ENCODE assay signal across 8 cellular contexts in genomic region chr3:48507256-48508061, GRCh38. TPM values are rescaled to one million over a fixed set of nuclear protein-coding genes. Genes with fewer than 3 reads are reported as not detected.
DNase-seq lines count a peak whose midpoint lies in the region; ATAC-seq and TF ChIP-seq lines count a peak whose summit lies in the region.

No MANE protein-coding gene starts in this region.

- H3K27me3 ChIP-seq in CD4-positive, CD25-positive, alpha-beta regulatory T cell (ENCODE audit: control insufficient read depth, insufficient read depth, low read length): no peaks in the 10 kb centered on the region
- H3K27me3 ChIP-seq in endodermal cell (ENCODE audit: control insufficient read depth, insufficient read depth, low read length, poor library complexity, severe bottlenecking) (no peaks in the 10 kb centered on the region), stomach (no peaks in the 10 kb centered on the region)

- peak; percentile 61 to 85 (median 81) for DNase-seq in CD4-positive, CD25-positive, alpha-beta regulatory T cell
- DNase-seq in NCI-H460 (ENCODE audit: extremely low read depth, low read depth) (peak; percentile 32), endodermal cell (peak; percentile 95), stomach (peak; percentile 76)
- DNase-seq in activated CD8-positive, alpha-beta T cell treated with anti-CD3 and anti-CD28 coated beads for 36 hours: peak; percentile 88
- DNase-seq in naive thymus-derived CD8-positive, alpha-beta T cell: peak; percentile 47 to 88 (median 70)

- peaks cover 32% of the 10 kb centered on the region for H3K4me1 ChIP-seq in CD4-positive, CD25-positive, alpha-beta regulatory T cell (ENCODE audit: control insufficient read depth, insufficient read depth, low read length, poor library complexity, severe bottlenecking)
- peaks cover 11% of the 10 kb centered on the region for H3K4me1 ChIP-seq in endodermal cell (ENCODE audit: control insufficient read depth, insufficient read depth, low read length)
- peaks cover 19 to 36% (median 26%) of the 10 kb centered on the region in 4 donors for H3K4me1 ChIP-seq in stomach

- WGBS in endodermal cell (ENCODE audit: insufficient coverage in 1 of 2, insufficient read length in 1 of 2), 2 experiments: 51 to 62% methylated on average over 10 of the region's 10 CpGs
- WGBS in stomach, 5 donors: 21 to 39% (median 27%) methylated on average over 10 of the region's 10 CpGs

- no peaks in the 10 kb centered on the region for H3K9me3 Mint-ChIP-seq in CD4-positive, CD25-positive, alpha-beta regulatory T cell
- no peaks in the 10 kb centered on the region for H3K9me3 Mint-ChIP-seq in activated CD8-positive, alpha-beta T cell treated with anti-CD3 and anti-CD28 coated beads for 36 hours
- no peaks in the 10 kb centered on the region for H3K9me3 Mint-ChIP-seq in endodermal cell
- no peaks in the 10 kb centered on the region for H3K9me3 Mint-ChIP-seq in naive thymus-derived CD8-positive, alpha-beta T cell

- H3K4me1 Mint-ChIP-seq in CD4-positive, CD25-positive, alpha-beta regulatory T cell: peaks cover 4 to 58% (median 19%) of the 10 kb centered on the region in 4 donors
- H3K4me1 Mint-ChIP-seq in activated CD8-positive, alpha-beta T cell treated with anti-CD3 and anti-CD28 coated beads for 36 hours (ENCODE audit: low read depth): peaks cover 36% of the 10 kb centered on the region
- peaks cover 31% of the 10 kb centered on the region for H3K4me1 Mint-ChIP-seq in endodermal cell
- H3K4me1 Mint-ChIP-seq in naive thymus-derived CD8-positive, alpha-beta T cell: peaks cover 26 to 59% (median 49%) of the 10 kb centered on the region in 4 donors

- H3K9me3 ChIP-seq in CD4-positive, CD25-positive, alpha-beta regulatory T cell (ENCODE audit: control insufficient read depth in 2 of 2, low read length in 2 of 2): no peaks in the 10 kb centered on the region
- H3K9me3 ChIP-seq in endodermal cell (ENCODE audit: control insufficient read depth, low read length): no peaks in the 10 kb centered on the region
- no peaks in the 10 kb centered on the region for H3K9me3 ChIP-seq in stomach

- no peak for TF ChIP-seq EP300 in stomach (IDR thresholded peaks at IDR 0.05)

- H3K27ac ChIP-seq in CD4-positive, CD25-positive, alpha-beta regulatory T cell (ENCODE audit: insufficient read depth, low read length, poor library complexity, severe bottlenecking): peak overlapping the region; percentile 37
- H3K27ac ChIP-seq in endodermal cell (ENCODE audit: low read depth, low read length) (peak overlapping the region; percentile 13), stomach (peak overlapping the region in 2 of 5 donors; percentile 30 to 51)

- H3K27ac Mint-ChIP-seq in CD4-positive, CD25-positive, alpha-beta regulatory T cell: peak overlapping the region; percentile 33 to 73 (median 71)
- H3K27ac Mint-ChIP-seq in activated CD8-positive, alpha-beta T cell treated with anti-CD3 and anti-CD28 coated beads for 36 hours: peak overlapping the region; percentile 49
- H3K27ac Mint-ChIP-seq in endodermal cell: peak overlapping the region; percentile 85
- H3K27ac Mint-ChIP-seq in naive thymus-derived CD8-positive, alpha-beta T cell: peak overlapping the region; percentile 17 to 83 (median 78)

- peak overlapping the region; percentile 15 to 87 (median 57) for H3K4me3 Mint-ChIP-seq in CD4-positive, CD25-positive, alpha-beta regulatory T cell
- no peak overlapping the region for H3K4me3 Mint-ChIP-seq in activated CD8-positive, alpha-beta T cell treated with anti-CD3 and anti-CD28 coated beads for 36 hours
- no peak overlapping the region for H3K4me3 Mint-ChIP-seq in endodermal cell
- peak overlapping the region in 8 of 10 donors; percentile 19 to 67 (median 38) for H3K4me3 Mint-ChIP-seq in naive thymus-derived CD8-positive, alpha-beta T cell

- no peaks in the 10 kb centered on the region for H3K36me3 Mint-ChIP-seq in CD4-positive, CD25-positive, alpha-beta regulatory T cell
- no peaks in the 10 kb centered on the region for H3K36me3 Mint-ChIP-seq in activated CD8-positive, alpha-beta T cell treated with anti-CD3 and anti-CD28 coated beads for 36 hours (ENCODE audit: low read depth)
- H3K36me3 Mint-ChIP-seq in endodermal cell (ENCODE audit: low read depth): no peaks in the 10 kb centered on the region
- no peaks in the 10 kb centered on the region for H3K36me3 Mint-ChIP-seq in naive thymus-derived CD8-positive, alpha-beta T cell

- no peak for TF ChIP-seq POLR2A in stomach (IDR thresholded peaks at IDR 0.05)

- H3K36me3 ChIP-seq in CD4-positive, CD25-positive, alpha-beta regulatory T cell (ENCODE audit: control insufficient read depth, insufficient read depth, low read length): no peaks in the 10 kb centered on the region
- no peaks in the 10 kb centered on the region for H3K36me3 ChIP-seq in endodermal cell (ENCODE audit: control insufficient read depth, insufficient read depth, low read length)
- H3K36me3 ChIP-seq in stomach: no peaks in the 10 kb centered on the region

- intact Hi-C loops in activated CD8-positive, alpha-beta T cell treated with anti-CD3 and anti-CD28 coated beads for 36 hours (cut with micrococcal nuclease): loop anchor here (5.0 kb wide), 1 partner anchor 35 kb away; no protein-coding TSS in a partner anchor
- intact Hi-C loops in stomach (cut with DNase I; ENCODE audit: low total_unique reads): no loop called here

- peaks cover 17% of the 10 kb centered on the region for H3K27me3 Mint-ChIP-seq in CD4-positive, CD25-positive, alpha-beta regulatory T cell
- H3K27me3 Mint-ChIP-seq in activated CD8-positive, alpha-beta T cell treated with anti-CD3 and anti-CD28 coated beads for 36 hours: no peaks in the 10 kb centered on the region
- H3K27me3 Mint-ChIP-seq in endodermal cell (ENCODE audit: insufficient read depth): peaks cover 5% of the 10 kb centered on the region
- no peaks in the 10 kb centered on the region for H3K27me3 Mint-ChIP-seq in naive thymus-derived CD8-positive, alpha-beta T cell

- CTCF ChIA-PET in activated CD8-positive, alpha-beta T cell treated with anti-CD3 and anti-CD28 coated beads for 36 hours (lab: Charles Lee): interaction anchor here (0.5 to 3.3 kb wide), 17 partner anchors 17 to 267 kb away, joined by 3 to 31 read pairs (median 4); partner anchors contain the start of genes ATRIP, SLC26A6 and ZNF589

- peak; percentile 57 for TF ChIP-seq CTCF in activated CD8-positive, alpha-beta T cell treated with anti-CD3 and anti-CD28 coated beads for 36 hours (IDR thresholded peaks at IDR 0.05)
- TF ChIP-seq CTCF in endodermal cell (conservative IDR thresholded peaks at IDR 0.05) (peak; percentile 86), stomach (IDR thresholded peaks at IDR 0.05) (peak in 5 of 7 experiments; percentile 40 to 78 (median 55))

- H3K9ac ChIP-seq in endodermal cell (ENCODE audit: extremely low read depth, low read length, poor library complexity, severe bottlenecking): no peak overlapping the region

- peak overlapping the region; percentile 37 for H3K4me3 ChIP-seq in CD4-positive, CD25-positive, alpha-beta regulatory T cell (ENCODE audit: low read depth, low read length)
- peak overlapping the region; percentile 6 for H3K4me3 ChIP-seq in endodermal cell (ENCODE audit: low read length)
- no peak overlapping the region for H3K4me3 ChIP-seq in stomach

- POLR2A ChIA-PET in activated CD8-positive, alpha-beta T cell treated with anti-CD3 and anti-CD28 coated beads for 36 hours (lab: Charles Lee): interaction anchor here (0.6 to 1.2 kb wide), 6 partner anchors 10 to 832 kb away, joined by 3 to 7 read pairs (median 3); no protein-coding TSS in a partner anchor
- POLR2A ChIA-PET in naive thymus-derived CD8-positive, alpha-beta T cell (lab: Charles Lee): interaction anchor here (0.8 to 5.0 kb wide), 11 partner anchors 9 to 106 kb away, joined by 3 to 49 read pairs (median 12); partner anchors contain the start of genes ATRIP, CCDC51 and TMA7

- ATAC-seq in CD4-positive, CD25-positive, alpha-beta regulatory T cell (ENCODE audit: low read depth in 2 of 2): peak; percentile 81 to 86
- ATAC-seq in GM21447 (IDR thresholded peaks at IDR 0.05; ENCODE audit: unreplicated experiment) (peak; percentile 65), HG02973 (IDR thresholded peaks at IDR 0.05; ENCODE audit: unreplicated experiment) (no peak)
- peak; percentile 87 for ATAC-seq in activated CD8-positive, alpha-beta T cell treated with anti-CD3 and anti-CD28 coated beads for 36 hours
- peak; percentile 86 to 88 for ATAC-seq in naive thymus-derived CD8-positive, alpha-beta T cell

RNA-seq across cellular contexts. Expression of gene SHISA5, which starts 3.5 kb away (rescaled TPM):
- total RNA-seq in CD4-positive, CD25-positive, alpha-beta regulatory T cell: 197 TPM
- 100 to 1,000 TPM; 415 to 598 (median 440) TPM for polyA plus RNA-seq in CD4-positive, CD25-positive, alpha-beta regulatory T cell
- 124 and 139 TPM in 2 replicates for total RNA-seq in NCI-H460 (2014; rRNA removed; shearing (Covaris generic))
- 103 and 132 TPM in 2 replicates for polyA plus RNA-seq in NCI-H460 (2014; cell fraction: nucleus; rRNA removed)
- 10 to 100 TPM; 65.9 to 71.4 TPM for total RNA-seq in activated CD8-positive, alpha-beta T cell treated with anti-CD3 and anti-CD28 coated beads for 36 hours
- 100 to 1,000 TPM; 192 to 193 TPM for total RNA-seq in endodermal cell
- polyA plus RNA-seq in endodermal cell (2013, experiment 1 of 2): 132 TPM
- 117 TPM for polyA plus RNA-seq in endodermal cell (2013, experiment 2 of 2)
- 100 to 1,000 TPM; 176 to 186 TPM for total RNA-seq in naive thymus-derived CD8-positive, alpha-beta T cell
- polyA plus RNA-seq in naive thymus-derived CD8-positive, alpha-beta T cell: 100 to 1,000 TPM; 341 to 364 (median 359) TPM
- 100 to 1,000 TPM in 1 of 5 donors, 10 to 100 TPM in 4; 43.4 to 182 (median 51.8) TPM for total RNA-seq in stomach
- 100 to 1,000 TPM in 1 of 3 donors, 10 to 100 TPM in 2; 57.5 to 116 (median 58.7) TPM for polyA plus RNA-seq in stomach

RNA-seq across cellular contexts. Expression of gene PFKFB4, which starts 49.1 kb away (rescaled TPM):
- 1.8 TPM for total RNA-seq in CD4-positive, CD25-positive, alpha-beta regulatory T cell
- polyA plus RNA-seq in CD4-positive, CD25-positive, alpha-beta regulatory T cell: 1 to 10 TPM in 3 of 4 donors, under 1 TPM in 1; 0.96 to 1.5 (median 1.4) TPM
- 5.7 and 6.8 TPM in 2 replicates for total RNA-seq in NCI-H460 (2014; rRNA removed; shearing (Covaris generic))
- 4.1 and 8.9 TPM in 2 replicates for polyA plus RNA-seq in NCI-H460 (2014; cell fraction: nucleus; rRNA removed)
- 10 to 100 TPM; 90.8 to 94.0 TPM for total RNA-seq in activated CD8-positive, alpha-beta T cell treated with anti-CD3 and anti-CD28 coated beads for 36 hours
- 10 to 100 TPM; 12.6 to 19.0 TPM for total RNA-seq in endodermal cell
- 26.7 TPM for polyA plus RNA-seq in endodermal cell (2013, experiment 1 of 2)
- 25.9 TPM for polyA plus RNA-seq in endodermal cell (2013, experiment 2 of 2)
- total RNA-seq in naive thymus-derived CD8-positive, alpha-beta T cell: 1 to 10 TPM; 2.4 to 3.0 TPM
- 1 to 10 TPM; 1.1 to 3.3 (median 1.9) TPM for polyA plus RNA-seq in naive thymus-derived CD8-positive, alpha-beta T cell
- total RNA-seq in stomach: 1 to 10 TPM in 4 of 5 donors, not detected in 1; 1.0 to 9.6 (median 3.0) TPM
- 1 to 10 TPM in 2 of 3 donors, under 1 TPM in 1; 0.61 to 3.2 (median 1.5) TPM for polyA plus RNA-seq in stomach

RNA-seq across cellular contexts. Expression of gene UCN2, which starts 56.1 kb away (rescaled TPM):
- not detected for total RNA-seq in CD4-positive, CD25-positive, alpha-beta regulatory T cell
- not detected for polyA plus RNA-seq in CD4-positive, CD25-positive, alpha-beta regulatory T cell
- total RNA-seq in NCI-H460 (2014; rRNA removed; shearing (Covaris generic)): not detected in 2 replicates
- 1.0 TPM in 1 of 2 replicates, not detected in the other for polyA plus RNA-seq in NCI-H460 (2014; cell fraction: nucleus; rRNA removed)
- total RNA-seq in activated CD8-positive, alpha-beta T cell treated with anti-CD3 and anti-CD28 coated beads for 36 hours: not detected
- total RNA-seq in endodermal cell (not detected), stomach (under 1 TPM in 2 of 5 donors, not detected in 3; 0.37 to 0.58 TPM)
- polyA plus RNA-seq in endodermal cell (2013, experiment 1 of 2): 0.36 TPM
- 0.54 TPM for polyA plus RNA-seq in endodermal cell (2013, experiment 2 of 2)
- total RNA-seq in naive thymus-derived CD8-positive, alpha-beta T cell: under 1 TPM in 1 of 2 experiments, not detected in 1; 0.25 TPM
- polyA plus RNA-seq in naive thymus-derived CD8-positive, alpha-beta T cell: not detected
- 1 to 10 TPM in 1 of 3 donors, under 1 TPM in 1, not detected in 1; 0.31 to 3.3 TPM for polyA plus RNA-seq in stomach

Comparison
In these comparisons a context has a peak if more than half of its experiments do, and no peak if none do; other contexts are left out.
1. DNase-seq: peak in every context shown above with its lines; median percentile 95 in endodermal cell; 88 in activated CD8-positive, alpha-beta T cell treated with anti-CD3 and anti-CD28 coated beads for 36 hours; 81 in CD4-positive, CD25-positive, alpha-beta regulatory T cell; 76 in stomach; 70 in naive thymus-derived CD8-positive, alpha-beta T cell; 32 in NCI-H460.
2. H3K4me3 ChIP-seq: peak in CD4-positive, CD25-positive, alpha-beta regulatory T cell (single experiment) and endodermal cell (single experiment); none in stomach (0 of 4).
3. H3K4me3 Mint-ChIP-seq: peak in CD4-positive, CD25-positive, alpha-beta regulatory T cell (4 of 4) and naive thymus-derived CD8-positive, alpha-beta T cell (8 of 10); none in activated CD8-positive, alpha-beta T cell treated with anti-CD3 and anti-CD28 coated beads for 36 hours (single experiment) and endodermal cell (single experiment).
4. RNA of gene PFKFB4, which starts 49.1 kb away (total RNA-seq): 90.8 to 94.0 TPM in activated CD8-positive, alpha-beta T cell treated with anti-CD3 and anti-CD28 coated beads for 36 hours; 12.6 to 19.0 TPM in endodermal cell, 5.7 to 6.8 TPM in NCI-H460, 2.4 to 3.0 TPM in naive thymus-derived CD8-positive, alpha-beta T cell, 1.8 TPM in CD4-positive, CD25-positive, alpha-beta regulatory T cell (single experiment) and 1.0 to 9.6 TPM in stomach; every median in the first group is over 4 times any median in the second.
5. Peak in every context shown above with its lines, with median percentiles within 50 percentile points of each other: H3K27ac Mint-ChIP-seq and CTCF ChIP-seq.